ENCODE assay signal across 15 cellular contexts in genomic region chr7:139058963-139059362, GRCh38. TPM values are rescaled to one million over a fixed set of nuclear protein-coding genes. Genes with fewer than 3 reads are reported as not detected.
A peak's percentile ranks its signal among the peaks of the same experiment; 100 is the strongest.
DNase-seq lines count a peak whose midpoint lies in the region; ATAC-seq, FAIRE-seq and TF ChIP-seq lines count a peak whose summit lies in the region.
"Had no signal": no experiment of that assay in that cellular context is flagged by ENCODE, and none has a peak within 500 bp of the region (broad histone marks: within the 10 kb centered on the region; RNA-seq: fewer than 3 reads in every experiment).

No MANE protein-coding gene starts in this region.

- 50% methylated on average over 3 of the region's 5 CpGs; no CpG with 5 or more reads in 1 of the 2 experiments for WGBS in IMR-90 (ENCODE audit: extremely low coverage in 2 of 2, insufficient read length in 1 of 2), 2 experiments

- H3K14ac ChIP-seq in IMR-90 (replicated peaks; ENCODE audit: low read depth, low read length): no peak overlapping the region

- no peak overlapping the region for H3K56ac ChIP-seq in IMR-90 (ENCODE audit: extremely low read depth, insufficient read depth, low read length)

- H3K27me3 ChIP-seq in IMR-90 (ENCODE audit: control insufficient read depth, insufficient read depth, low read length) (no peaks in the 10 kb centered on the region), left lung (no peaks in the 10 kb centered on the region)
- H3K27me3 ChIP-seq: adrenal gland, dorsolateral prefrontal cortex had no signal

- no peaks in the 10 kb centered on the region for H3K79me1 ChIP-seq in IMR-90 (ENCODE audit: low read depth in 1 of 2, low read length in 2 of 2)

- H4K8ac ChIP-seq in IMR-90 (ENCODE audit: low read depth in 2 of 2, low read length in 2 of 2): no peak overlapping the region

- H3K4me2 ChIP-seq in IMR-90 (ENCODE audit: low read depth, low read length): no peak overlapping the region

- H3K27ac ChIP-seq in IMR-90 (ENCODE audit: insufficient read depth, low read length) (no peak overlapping the region), left lung (peak overlapping the region in 1 of 2 donors; percentile 16)

- no peaks in the 10 kb centered on the region for H4K20me1 ChIP-seq in IMR-90 (ENCODE audit: insufficient read depth, low read length)

- POLR2A ChIA-PET in IMR-90 (lab: Charles Lee; ENCODE audit: unreplicated experiment): no interaction called here

- TF ChIP-seq POLR2A in IMR-90 (IDR thresholded peaks at IDR 0.05; ENCODE audit: low read depth, low read length) (no peak), GM12892 (IDR thresholded peaks at IDR 0.05; ENCODE audit: low read depth, low read length) (no peak)

- H3K4me1 ChIP-seq in IMR-90 (ENCODE audit: control insufficient read depth, insufficient read depth, low read length) (no peaks in the 10 kb centered on the region), left lung (peaks cover 0 to 14% of the 10 kb centered on the region in 2 donors)

- TF ChIP-seq CTCF in IMR-90 (conservative IDR thresholded peaks at IDR 0.05; ENCODE audit: low read depth, low read length) (no peak), left lung (IDR thresholded peaks at IDR 0.05) (no peak)

- no peak overlapping the region for H2AK9ac ChIP-seq in IMR-90 (replicated peaks; ENCODE audit: low read depth, low read length, poor library complexity)

- BruUV-seq in IMR-90 (replicated peaks; lab: Mats Ljungman, UMichigan): no TSS peak

- no peaks in the 10 kb centered on the region for H3K9me3 ChIP-seq in IMR-90 (ENCODE audit: control insufficient read depth, insufficient read depth, low read length)
- no peaks in the 10 kb centered on the region for H3K9me3 ChIP-seq in left lung
- H3K9me3 ChIP-seq: adrenal gland had no signal

- H3K9ac ChIP-seq in IMR-90 (ENCODE audit: low read depth, low read length): no peak overlapping the region

- H3K4me3 ChIP-seq in IMR-90 (ENCODE audit: insufficient read depth, low read depth, low read length): no peak overlapping the region
- H3K4me3 ChIP-seq in left lung: no peak overlapping the region
- H3K4me3 ChIP-seq: adrenal gland, dorsolateral prefrontal cortex had no signal

- intact Hi-C loops in IMR-90 (cut with micrococcal nuclease): no loop called here
- intact Hi-C loops in left lung (cut with DNase I): no loop called here

- no peak overlapping the region for H3K4ac ChIP-seq in IMR-90 (ENCODE audit: low read depth, low read length)

- H2BK15ac ChIP-seq in IMR-90 (ENCODE audit: low read depth, low read length): no peak overlapping the region

- FAIRE-seq in GM12892 (lab: Jason Lieb, UNC): no peak
- FAIRE-seq: G401.6 had no signal

- no peak overlapping the region for H2AFZ ChIP-seq in IMR-90 (replicated peaks; ENCODE audit: low read length, poor library complexity)

- H2BK5ac ChIP-seq in IMR-90 (ENCODE audit: low read depth, low read length, poor library complexity, severe bottlenecking): no peak overlapping the region

- H2AK5ac ChIP-seq in IMR-90 (ENCODE audit: low read depth, low read length): no peak overlapping the region

- H3K18ac ChIP-seq in IMR-90 (ENCODE audit: low read depth, low read length): no peak overlapping the region

- H2BK120ac ChIP-seq in IMR-90 (ENCODE audit: low read depth, low read length): no peak overlapping the region

- dilution Hi-C loops in IMR-90 (cut with HindIII; ENCODE audit: low sequenced_read_pairs, unreplicated experiment): no loop called here

- no peak for TF ChIP-seq RAD21 in IMR-90 (IDR thresholded peaks at IDR 0.05; ENCODE audit: low read length)

- H3K36me3 ChIP-seq in IMR-90 (ENCODE audit: control insufficient read depth, insufficient read depth, low read length) (peaks cover 14% of the 10 kb centered on the region), left lung (peaks cover 0 to 100% of the 10 kb centered on the region in 2 donors)

- DNase-seq in Ammon's horn (ENCODE audit: low spot score): peak; percentile 47
- peak; percentile 23 for DNase-seq in IMR-90
- DNase-seq in dermis blood vessel endothelial cell: peak; percentile 88
- DNase-seq in left lung: no peak
- no peak for DNase-seq in GM12892 (ENCODE audit: insufficient read length)
- DNase-seq: C1 segment of cervical spinal cord, dorsolateral prefrontal cortex, NCI-H510A, substantia nigra had no signal

- in situ Hi-C loops in IMR-90 (cut with MboI; ENCODE audit: low sequenced_read_pairs): no loop called here

- H4K5ac ChIP-seq in IMR-90 (ENCODE audit: low read depth, low read length): no peak overlapping the region

- no peak overlapping the region for H4K91ac ChIP-seq in IMR-90 (ENCODE audit: insufficient read depth, low read depth, low read length)

- CTCF ChIA-PET in IMR-90 (lab: Yijun Ruan, JAX): interaction anchor here (2.6 kb wide), 1 partner anchor 16 kb away, joined by 7 read pairs; no protein-coding TSS in a partner anchor

- no peak overlapping the region for H2BK20ac ChIP-seq in IMR-90 (ENCODE audit: low read depth, low read length)

- ATAC-seq in IMR-90 (ENCODE audit: low read depth): no peak
- peak; percentile 44 for ATAC-seq in left lung
- no peak for ATAC-seq in HG03521 (IDR thresholded peaks at IDR 0.05; ENCODE audit: unreplicated experiment)
- no peak for ATAC-seq in GM18519 (IDR thresholded peaks at IDR 0.05; ENCODE audit: low FRiP score, unreplicated experiment)
- no peak for ATAC-seq in GM18861 (IDR thresholded peaks at IDR 0.05; ENCODE audit: unreplicated experiment)
- ATAC-seq: natural killer cell treated with Interleukin-12 subunit alpha and Interleukin-12 subunit beta and Interleukin-15 and Interleukin-18, amount 100 ng/mL, for 72 hours had no signal

- peaks cover 7% of the 10 kb centered on the region; the same call in 1 of the 2 replicates for H3K9me1 ChIP-seq in IMR-90 (ENCODE audit: insufficient read depth, low read length)

- H3K23ac ChIP-seq in IMR-90 (ENCODE audit: low read depth, low read length): no peak overlapping the region

TF ChIP-seq in IMR-90, 13 proteins besides CTCF, POLR2A, EP300 and RAD21:
- TF ChIP-seq MXI1 (IDR thresholded peaks at IDR 0.05; ENCODE audit: borderline replicate concordance, low read depth, low read length) (no peak), RCOR1 (IDR thresholded peaks at IDR 0.05; ENCODE audit: insufficient replicate concordance, low read length) (no peak), CHD1 (IDR thresholded peaks at IDR 0.05; ENCODE audit: low read depth, low read length) (no peak), MAZ (IDR thresholded peaks at IDR 0.05; ENCODE audit: borderline replicate concordance, low read depth, low read length) (no peak), ELK1 (IDR thresholded peaks at IDR 0.05; ENCODE audit: borderline replicate concordance, low read depth, low read length) (no peak), CEBPB (IDR thresholded peaks at IDR 0.05; ENCODE audit: low read depth, low read length) (no peak), NFE2L2 (IDR thresholded peaks at IDR 0.05; ENCODE audit: low read depth, low read length) (no peak), BHLHE40 (IDR thresholded peaks at IDR 0.05; ENCODE audit: low read depth, low read length) (no peak)

RNA-seq across cellular contexts. Expression of gene ZC3HAV1L, which starts 23.1 kb away (rescaled TPM):
- total RNA-seq in IMR-90 (2012; rRNA removed): 4.5 and 4.7 TPM in 2 replicates
- polyA plus RNA-seq in IMR-90 (2012; rRNA removed): 7.4 and 9.4 TPM in 2 replicates
- polyA plus RNA-seq in IMR-90 (2012; cell fraction: cytosol; rRNA removed): 7.2 and 9.3 TPM in 2 replicates
- 11.5 and 13.7 TPM in 2 replicates for polyA plus RNA-seq in IMR-90 (2012; cell fraction: nucleus; rRNA removed; ENCODE audit: low replicate concordance)
- total RNA-seq in dermis blood vessel endothelial cell: 16.4 and 20.8 TPM in 2 replicates
- total RNA-seq in left lung: 10 to 100 TPM in 1 of 2 donors, 1 to 10 TPM in 1; 8.4 to 12.4 TPM
- 14.2 TPM for polyA plus RNA-seq in GM12892 (2012; ENCODE audit: missing spikeins)

RNA-seq across cellular contexts. Expression of gene ZC3HAV1, which starts 50.6 kb away (rescaled TPM):
- total RNA-seq in IMR-90 (2012; rRNA removed): 20.6 and 22.4 TPM in 2 replicates
- polyA plus RNA-seq in IMR-90 (2012; rRNA removed): 9.6 and 9.9 TPM in 2 replicates
- 4.3 and 5.7 TPM in 2 replicates for polyA plus RNA-seq in IMR-90 (2012; cell fraction: cytosol; rRNA removed)
- polyA plus RNA-seq in IMR-90 (2012; cell fraction: nucleus; rRNA removed; ENCODE audit: low replicate concordance): 3.0 and 6.1 TPM in 2 replicates
- 44.6 and 73.2 TPM in 2 replicates for total RNA-seq in dermis blood vessel endothelial cell
- total RNA-seq in left lung: 10 to 100 TPM; 35.5 to 45.5 TPM
- 26.7 TPM for polyA plus RNA-seq in GM12892 (2012; ENCODE audit: missing spikeins)

Comparison
In these comparisons a context has a peak if more than half of its experiments do, and no peak if none do; other contexts are left out.
1. DNase-seq: peak in Ammon's horn (single experiment), IMR-90 (single experiment) and dermis blood vessel endothelial cell (single experiment); none in left lung (0 of 2) and GM12892 (single experiment).